8 cellular contexts compared by ENCODE assay signal in genomic region chr19:51688665-51689571, GRCh38. TPM values are rescaled to one million over a fixed set of nuclear protein-coding genes. Genes with fewer than 3 reads are reported as not detected.
DNase-seq lines count a peak whose midpoint lies in the region; ATAC-seq and TF ChIP-seq lines count a peak whose summit lies in the region.

No MANE protein-coding gene starts in this region.

- TF ChIP-seq CTCF in RWPE2 (IDR thresholded peaks at IDR 0.05; ENCODE audit: poor library complexity, severe bottlenecking) (no peak), kidney epithelial cell (IDR thresholded peaks at IDR 0.05; ENCODE audit: insufficient read depth, low read length, poor library complexity, severe bottlenecking) (no peak)

- no peak for ATAC-seq in CD4-positive, CD25-positive, alpha-beta regulatory T cell (ENCODE audit: low read depth in 2 of 2)
- ATAC-seq in RWPE2 (ENCODE audit: low read depth) (peak; percentile 70), GM21825 (IDR thresholded peaks at IDR 0.05; ENCODE audit: unreplicated experiment) (no peak), HG02840 (IDR thresholded peaks at IDR 0.05; ENCODE audit: low FRiP score, unreplicated experiment) (no peak)

- H3K4me1 ChIP-seq in CD4-positive, CD25-positive, alpha-beta regulatory T cell (ENCODE audit: control insufficient read depth, insufficient read depth, low read length, poor library complexity, severe bottlenecking): peaks cover 16% of the 10 kb centered on the region
- H3K4me1 ChIP-seq in RWPE2 (ENCODE audit: insufficient read depth, poor library complexity, severe bottlenecking) (no peaks in the 10 kb centered on the region), skeletal muscle tissue (ENCODE audit: control insufficient read depth in 3 of 3, insufficient read depth in 3 of 3, low read length in 3 of 3) (peaks cover 8 to 23% (median 15%) of the 10 kb centered on the region in 3 donors)

- H3K36me3 Mint-ChIP-seq in CD4-positive, CD25-positive, alpha-beta regulatory T cell: no peaks in the 10 kb centered on the region

- peak overlapping the region in 2 of 3 donors; percentile 6 to 80 for H3K27ac Mint-ChIP-seq in CD4-positive, CD25-positive, alpha-beta regulatory T cell

- H3K4me3 ChIP-seq in CD4-positive, CD25-positive, alpha-beta regulatory T cell (ENCODE audit: low read depth, low read length): no peak overlapping the region
- H3K4me3 ChIP-seq in RWPE2 (ENCODE audit: severe bottlenecking) (peak overlapping the region; percentile 46), kidney epithelial cell (ENCODE audit: low read depth, low read length) (peak overlapping the region; percentile 93), skeletal muscle tissue (ENCODE audit: low read length in 3 of 3) (peak overlapping the region; percentile 77 to 88 (median 80))

- no peaks in the 10 kb centered on the region for H3K36me3 ChIP-seq in CD4-positive, CD25-positive, alpha-beta regulatory T cell (ENCODE audit: control insufficient read depth, insufficient read depth, low read length)
- peaks cover 7% of the 10 kb centered on the region for H3K36me3 ChIP-seq in RWPE2 (ENCODE audit: low read depth)
- H3K36me3 ChIP-seq in kidney epithelial cell (ENCODE audit: control insufficient read depth, insufficient read depth, low read length): no peaks in the 10 kb centered on the region
- no peaks in the 10 kb centered on the region for H3K36me3 ChIP-seq in skeletal muscle tissue (ENCODE audit: control insufficient read depth in 3 of 3, insufficient read depth in 3 of 3, low read length in 3 of 3)

- peak overlapping the region in 3 of 4 donors; percentile 58 to 83 (median 78) for H3K4me3 Mint-ChIP-seq in CD4-positive, CD25-positive, alpha-beta regulatory T cell

- H3K9ac ChIP-seq in skeletal muscle tissue (ENCODE audit: low read depth in 1 of 3, low read length in 3 of 3): peak overlapping the region; percentile 60 to 70 (median 65)

- H3K27me3 ChIP-seq in CD4-positive, CD25-positive, alpha-beta regulatory T cell (ENCODE audit: control insufficient read depth, insufficient read depth, low read length): peaks cover 2% of the 10 kb centered on the region
- no peaks in the 10 kb centered on the region for H3K27me3 ChIP-seq in RWPE2 (ENCODE audit: insufficient read depth, poor library complexity, severe bottlenecking)
- no peaks in the 10 kb centered on the region for H3K27me3 ChIP-seq in kidney epithelial cell (ENCODE audit: control insufficient read depth, insufficient read depth, low read length)
- peaks cover 3 to 11% (median 8%) of the 10 kb centered on the region in 3 donors for H3K27me3 ChIP-seq in skeletal muscle tissue (ENCODE audit: control insufficient read depth in 3 of 3, insufficient read depth in 3 of 3, low read length in 3 of 3)

- H3K9me3 Mint-ChIP-seq in CD4-positive, CD25-positive, alpha-beta regulatory T cell: peaks cover 2 to 20% (median 7%) of the 10 kb centered on the region in 7 donors

- H3K4me1 Mint-ChIP-seq in CD4-positive, CD25-positive, alpha-beta regulatory T cell: peaks cover 0 to 22% (median 0%) of the 10 kb centered on the region in 4 donors

- no peak overlapping the region for H3K27ac ChIP-seq in CD4-positive, CD25-positive, alpha-beta regulatory T cell (ENCODE audit: insufficient read depth, low read length, poor library complexity, severe bottlenecking)
- H3K27ac ChIP-seq in RWPE2 (ENCODE audit: poor library complexity, severe bottlenecking) (peak overlapping the region; percentile 95), cingulate gyrus (ENCODE audit: low read depth, low read length) (peak overlapping the region; percentile 97), skeletal muscle tissue (ENCODE audit: low read depth, low read length) (peak overlapping the region; percentile 85)

- peaks cover 24% of the 10 kb centered on the region for H3K27me3 Mint-ChIP-seq in CD4-positive, CD25-positive, alpha-beta regulatory T cell

- no peak for DNase-seq in CD4-positive, CD25-positive, alpha-beta regulatory T cell
- DNase-seq in HT-29 (ENCODE audit: low spot score) (peak; percentile 90), RWPE2 (ENCODE audit: low spot score) (peak; percentile 86), kidney epithelial cell (ENCODE audit: low read depth) (peak; percentile 72)

- H3K9me3 ChIP-seq in CD4-positive, CD25-positive, alpha-beta regulatory T cell (ENCODE audit: control insufficient read depth in 2 of 2, low read length in 2 of 2): peaks cover 11 to 16% of the 10 kb centered on the region in 2 experiments
- H3K9me3 ChIP-seq in RWPE2 (ENCODE audit: severe bottlenecking): peaks cover 3% of the 10 kb centered on the region
- no peaks in the 10 kb centered on the region for H3K9me3 ChIP-seq in skeletal muscle tissue (ENCODE audit: control insufficient read depth in 3 of 3, low read length in 3 of 3)

RNA-seq across cellular contexts. Expression of gene SPACA6, which starts 4.2 kb away (rescaled TPM):
- 4.4 TPM for total RNA-seq in CD4-positive, CD25-positive, alpha-beta regulatory T cell
- polyA plus RNA-seq in CD4-positive, CD25-positive, alpha-beta regulatory T cell: 1 to 10 TPM in 3 of 4 donors, under 1 TPM in 1; 0.98 to 5.6 (median 1.6) TPM
- total RNA-seq in HT-29 (2014; rRNA removed; shearing (Covaris generic)): 13.6 and 17.8 TPM in 2 replicates
- total RNA-seq in kidney epithelial cell (7.8 and 12.6 TPM in 2 replicates), skeletal muscle tissue (4.7 TPM)

RNA-seq across cellular contexts. Expression of gene HAS1, which starts 34.9 kb away (rescaled TPM):
- 0.86 TPM for total RNA-seq in CD4-positive, CD25-positive, alpha-beta regulatory T cell
- polyA plus RNA-seq in CD4-positive, CD25-positive, alpha-beta regulatory T cell: not detected
- total RNA-seq in HT-29 (2014; rRNA removed; shearing (Covaris generic)): 0.05 TPM in 1 of 2 replicates, not detected in the other
- total RNA-seq in kidney epithelial cell (not detected in 2 replicates), skeletal muscle tissue (under 0.01 TPM)

RNA-seq across cellular contexts. Expression of gene SIGLEC14, which starts 42.3 kb away (rescaled TPM):
- not detected for total RNA-seq in CD4-positive, CD25-positive, alpha-beta regulatory T cell
- under 1 TPM in 2 of 4 donors, not detected in 2; 0.08 to 0.18 TPM for polyA plus RNA-seq in CD4-positive, CD25-positive, alpha-beta regulatory T cell
- total RNA-seq in HT-29 (2014; rRNA removed; shearing (Covaris generic)): not detected in 2 replicates
- total RNA-seq in kidney epithelial cell: not detected in 2 replicates
- not detected for total RNA-seq in skeletal muscle tissue

RNA-seq across cellular contexts. Expression of gene SIGLEC5, which starts 58.7 kb away (rescaled TPM):
- not detected for total RNA-seq in CD4-positive, CD25-positive, alpha-beta regulatory T cell
- polyA plus RNA-seq in CD4-positive, CD25-positive, alpha-beta regulatory T cell: under 1 TPM in 1 of 4 donors, not detected in 3; 0.16 TPM
- not detected in 2 replicates for total RNA-seq in HT-29 (2014; rRNA removed; shearing (Covaris generic))
- not detected in 2 replicates for total RNA-seq in kidney epithelial cell
- 1.6 TPM for total RNA-seq in skeletal muscle tissue

Comparison
In these comparisons a context has a peak if more than half of its experiments do, and no peak if none do; other contexts are left out.
1. DNase-seq: peak in HT-29 (single experiment), RWPE2 (single experiment) and kidney epithelial cell (single experiment); none in CD4-positive, CD25-positive, alpha-beta regulatory T cell (0 of 3).